In genomic region chr1:41360074-41361027, GRCh38 we compare ENCODE assay signal across 8 cellular contexts. TPM values are rescaled to one million over a fixed set of nuclear protein-coding genes. Genes with fewer than 3 reads are reported as not detected.
DNase-seq lines count a peak whose midpoint lies in the region; ATAC-seq and TF ChIP-seq lines count a peak whose summit lies in the region.

No MANE protein-coding gene starts in this region.

- H3K9me3 ChIP-seq in iPS-20b (ENCODE audit: insufficient read depth, low read depth, low read length): no peaks in the 10 kb centered on the region

- no peaks in the 10 kb centered on the region for H3K36me3 ChIP-seq in iPS-20b (ENCODE audit: insufficient read depth, low read depth, low read length)

- H3K4me3 Mint-ChIP-seq in activated T-cell treated with anti-CD3 and anti-CD28 coated beads, Interleukin-2, amount 50 U/mL, for 24 hours: peak overlapping the region; percentile 61
- peak overlapping the region; percentile 42 for H3K4me3 Mint-ChIP-seq in stimulated activated memory B cell treated with anti-CD40 and anti-IgM and Interleukin-4, amounts not matched to agents 10 μg/mL and 1 μg/mL and 100 μg/mL, for 72 hours

- no peak for TF ChIP-seq CTCF in VCaP (conservative IDR thresholded peaks at IDR 0.05)

- H3K27ac ChIP-seq in VCaP (peak overlapping the region; percentile 64; the same call in 1 of the 2 replicates), iPS-20b (ENCODE audit: low read length) (no peak overlapping the region)

- H3K4me1 Mint-ChIP-seq in activated T-cell treated with anti-CD3 and anti-CD28 coated beads, Interleukin-2, amount 50 U/mL, for 24 hours (ENCODE audit: low read depth): peaks cover 16% of the 10 kb centered on the region
- H3K4me1 Mint-ChIP-seq in stimulated activated memory B cell treated with anti-CD40 and anti-IgM and Interleukin-4, amounts not matched to agents 10 μg/mL and 1 μg/mL and 100 μg/mL, for 72 hours: peaks cover 5% of the 10 kb centered on the region

- H3K9ac ChIP-seq in iPS-20b (ENCODE audit: low read depth, low read length): no peak overlapping the region

- no peaks in the 10 kb centered on the region for H3K36me3 Mint-ChIP-seq in activated T-cell treated with anti-CD3 and anti-CD28 coated beads, Interleukin-2, amount 50 U/mL, for 24 hours (ENCODE audit: low read depth)
- no peaks in the 10 kb centered on the region for H3K36me3 Mint-ChIP-seq in stimulated activated memory B cell treated with anti-CD40 and anti-IgM and Interleukin-4, amounts not matched to agents 10 μg/mL and 1 μg/mL and 100 μg/mL, for 72 hours

- peaks cover 39% of the 10 kb centered on the region for H3K27me3 Mint-ChIP-seq in activated T-cell treated with anti-CD3 and anti-CD28 coated beads, Interleukin-2, amount 50 U/mL, for 24 hours
- H3K27me3 Mint-ChIP-seq in stimulated activated memory B cell treated with anti-CD40 and anti-IgM and Interleukin-4, amounts not matched to agents 10 μg/mL and 1 μg/mL and 100 μg/mL, for 72 hours: peaks cover 53% of the 10 kb centered on the region

- peaks cover 61% of the 10 kb centered on the region for H3K27me3 ChIP-seq in iPS-20b (ENCODE audit: insufficient read depth, low read length)

- no peaks in the 10 kb centered on the region for H3K9me3 Mint-ChIP-seq in activated T-cell treated with anti-CD3 and anti-CD28 coated beads, Interleukin-2, amount 50 U/mL, for 24 hours
- no peaks in the 10 kb centered on the region for H3K9me3 Mint-ChIP-seq in stimulated activated memory B cell treated with anti-CD40 and anti-IgM and Interleukin-4, amounts not matched to agents 10 μg/mL and 1 μg/mL and 100 μg/mL, for 72 hours

- H3K27ac Mint-ChIP-seq in activated T-cell treated with anti-CD3 and anti-CD28 coated beads, Interleukin-2, amount 50 U/mL, for 24 hours: no peak overlapping the region
- no peak overlapping the region for H3K27ac Mint-ChIP-seq in stimulated activated memory B cell treated with anti-CD40 and anti-IgM and Interleukin-4, amounts not matched to agents 10 μg/mL and 1 μg/mL and 100 μg/mL, for 72 hours

- no peak for ATAC-seq in stimulated activated memory B cell treated with anti-CD40 and anti-IgM and Interleukin-4, amounts not matched to agents 10 μg/mL and 1 μg/mL and 100 μg/mL, for 72 hours

- H3K4me3 ChIP-seq in iPS-20b (ENCODE audit: low read length): peak overlapping the region; percentile 59

- peaks cover 11% of the 10 kb centered on the region for H3K4me1 ChIP-seq in iPS-20b (ENCODE audit: insufficient read depth, low read length)

- DNase-seq in activated T-cell treated with anti-CD3 and anti-CD28 coated beads, Interleukin-2, amount 50 U/mL, for 24 hours: peak; percentile 30
- no peak for DNase-seq in activated T-cell treated with anti-CD3 and anti-CD28 coated beads, Interleukin-2, amount 50 U/mL, for 1 hour
- DNase-seq in 8988T: no peak
- DNase-seq in cerebellum (ENCODE audit: low spot score): no peak
- DNase-seq in activated gamma-delta T cell treated with Interleukin-2 at 50 U/mL for 16 hours: no peak

RNA-seq across cellular contexts. Expression of gene FOXO6, which starts 0.9 kb away (rescaled TPM):
- total RNA-seq in cerebellum: 1.3 TPM
